ENCODE assay signal across 11 cellular contexts in the genomic region with DNA sequence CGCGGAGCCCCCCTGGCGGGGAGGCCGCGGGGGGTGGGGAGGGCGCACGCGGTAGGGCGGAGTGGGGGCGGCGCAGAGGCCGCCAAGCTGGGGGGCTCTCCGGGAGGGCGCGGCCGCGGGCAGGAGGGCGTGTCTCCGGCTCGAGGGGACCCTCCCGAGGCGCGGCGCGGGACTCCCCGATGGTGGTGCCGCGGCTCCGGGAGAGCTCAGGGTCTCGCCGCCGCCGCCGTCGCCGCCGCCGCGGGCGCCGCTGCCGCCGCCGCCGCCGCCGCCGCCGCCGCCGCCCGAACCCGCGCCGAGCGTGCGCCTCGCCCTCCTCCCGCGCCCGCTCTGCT. TPM values are rescaled to one million over a fixed set of nuclear protein-coding genes. Genes with fewer than 3 reads are reported as not detected.
DNase-seq lines count a peak whose midpoint lies in the region; ATAC-seq and TF ChIP-seq lines count a peak whose summit lies in the region.
"Had no signal": no experiment of that assay in that cellular context is flagged by ENCODE, and none has a peak within 500 bp of the region (broad histone marks: within the 10 kb centered on the region; RNA-seq: fewer than 3 reads in every experiment).

PTCHD1 (plus strand) TSS at position 314 of the 335 bp plus-strand sequence. CDS start 27 bp downstream, outside the sequence.

- no peaks in the 10 kb centered on the region for H3K9me2 ChIP-seq in neural cell (ENCODE audit: insufficient read depth, low read length)

- H3K36me3 Mint-ChIP-seq in activated naive CD8-positive, alpha-beta T cell = no peaks in the 10 kb centered on the region
- H3K36me3 Mint-ChIP-seq in activated naive CD8-positive, alpha-beta T cell treated with anti-CD3 and anti-CD28 coated beads, Interleukin-2, amount 50 U/mL, for 24 hours (ENCODE audit: low read depth) = no peaks in the 10 kb centered on the region

- H3K36me3 ChIP-seq in neural cell (ENCODE audit: insufficient read depth, low read length) = no peaks in the 10 kb centered on the region
- H3K36me3 ChIP-seq in upper lobe of left lung = no peaks in the 10 kb centered on the region

- TF ChIP-seq CTCF in coronary artery (IDR thresholded peaks at IDR 0.05) (no peak), neural cell (IDR thresholded peaks at IDR 0.05; ENCODE audit: poor library complexity, severe bottlenecking) (no peak), upper lobe of left lung (IDR thresholded peaks at IDR 0.05) (no peak)

- peaks cover 0 to 26% (median 1%) of the 10 kb centered on the region in 4 donors for H3K4me1 ChIP-seq in upper lobe of left lung

- TF ChIP-seq POLR2A in upper lobe of left lung (IDR thresholded peaks at IDR 0.05) = no peak

- TF ChIP-seq EP300 in neural cell (conservative IDR thresholded peaks at IDR 0.05; ENCODE audit: poor library complexity, severe bottlenecking) = no peak
- TF ChIP-seq EP300 in upper lobe of left lung (IDR thresholded peaks at IDR 0.05) = no peak

- no peak within 1 kb of the TSS for H2AFZ ChIP-seq in neural cell (ENCODE audit: low read depth, low read length)

- peak within 1 kb of the TSS; percentile 78 for H3K9ac ChIP-seq in neural cell (ENCODE audit: low read length)

- no peaks in the 10 kb centered on the region for H3K9me3 Mint-ChIP-seq in activated naive CD8-positive, alpha-beta T cell (ENCODE audit: low read depth)
- no peaks in the 10 kb centered on the region for H3K9me3 Mint-ChIP-seq in activated naive CD8-positive, alpha-beta T cell treated with anti-CD3 and anti-CD28 coated beads, Interleukin-2, amount 50 U/mL, for 24 hours

- H3K4me3 ChIP-seq in coronary artery (peak within 1 kb of the TSS; percentile 68), neural cell (ENCODE audit: low read length) (peak within 1 kb of the TSS; percentile 86), upper lobe of left lung (peak within 1 kb of the TSS in 3 of 4 donors; percentile 37 to 42 (median 38))
- H3K4me3 ChIP-seq: GM12878 had no signal

- H3K9me3 ChIP-seq in neural cell (ENCODE audit: low read length) (no peaks in the 10 kb centered on the region), upper lobe of left lung (no peaks in the 10 kb centered on the region)

- peaks cover 9% of the 10 kb centered on the region for H3K27me3 ChIP-seq in neural cell (ENCODE audit: insufficient read depth, low read depth, low read length)
- peaks cover 0 to 28% (median 0%) of the 10 kb centered on the region in 4 donors for H3K27me3 ChIP-seq in upper lobe of left lung

- H3K27ac ChIP-seq in coronary artery = peak within 1 kb of the TSS in 1 of 2 donors; percentile 39
- H3K27ac ChIP-seq in neural cell (ENCODE audit: low read length) = peak within 1 kb of the TSS; percentile 61
- no peak within 1 kb of the TSS for H3K27ac ChIP-seq in upper lobe of left lung

- peak within 1 kb of the TSS; percentile 30 for H3K4me2 ChIP-seq in neural cell (ENCODE audit: low read length)

- no peak for ATAC-seq in activated naive CD8-positive, alpha-beta T cell treated with anti-CD3 and anti-CD28 coated beads, Interleukin-2, amount 50 U/mL, for 24 hours
- ATAC-seq in upper lobe of left lung (ENCODE audit: low FRiP score in 2 of 2) = no peak
- ATAC-seq: GM12878, HCT116 had no signal

- H4K20me1 ChIP-seq in neural cell (ENCODE audit: insufficient read depth) = no peaks in the 10 kb centered on the region

- DNase-seq in activated naive CD8-positive, alpha-beta T cell treated with anti-CD3 and anti-CD28 coated beads, Interleukin-2, amount 50 U/mL, for 24 hours = no peak
- no peak for DNase-seq in coronary artery (ENCODE audit: low spot score)
- peak in 1 of 2 donors; percentile 55 for DNase-seq in upper lobe of left lung
- DNase-seq in HCEC 1CT = no peak
- no peak for DNase-seq in T1000 (lab: John Stamatoyannopoulos, UW)
- no peak for DNase-seq in NCI-H1048 (lab: John Stamatoyannopoulos, UW)
- DNase-seq: NCI-H774 had no signal

- TF ChIP-seq RAD21 in neural cell (conservative IDR thresholded peaks at IDR 0.05) = no peak

- H3F3A ChIP-seq in neural cell (ENCODE audit: insufficient read depth, low read length, poor library complexity, severe bottlenecking) = no peaks in the 10 kb centered on the region

- peak within 1 kb of the TSS; percentile 62 for H3K4me3 Mint-ChIP-seq in activated naive CD8-positive, alpha-beta T cell
- no peak within 1 kb of the TSS for H3K4me3 Mint-ChIP-seq in activated naive CD8-positive, alpha-beta T cell treated with anti-CD3 and anti-CD28 coated beads, Interleukin-2, amount 50 U/mL, for 24 hours

- H3K4me1 Mint-ChIP-seq in activated naive CD8-positive, alpha-beta T cell (ENCODE audit: low read depth) = peaks cover 13% of the 10 kb centered on the region
- H3K4me1 Mint-ChIP-seq in activated naive CD8-positive, alpha-beta T cell treated with anti-CD3 and anti-CD28 coated beads, Interleukin-2, amount 50 U/mL, for 24 hours = peaks cover 7% of the 10 kb centered on the region

- no peak within 1 kb of the TSS for H3K27ac Mint-ChIP-seq in activated naive CD8-positive, alpha-beta T cell
- H3K27ac Mint-ChIP-seq in activated naive CD8-positive, alpha-beta T cell treated with anti-CD3 and anti-CD28 coated beads, Interleukin-2, amount 50 U/mL, for 24 hours = no peak within 1 kb of the TSS

- peaks cover 25% of the 10 kb centered on the region for H3K27me3 Mint-ChIP-seq in activated naive CD8-positive, alpha-beta T cell
- H3K27me3 Mint-ChIP-seq in activated naive CD8-positive, alpha-beta T cell treated with anti-CD3 and anti-CD28 coated beads, Interleukin-2, amount 50 U/mL, for 24 hours = peaks cover 42% of the 10 kb centered on the region

- 57% methylated on average over 12 of the region's 61 CpGs; no CpG with 5 or more reads in 1 of the 2 donors for WGBS in upper lobe of left lung, 2 donors

- peaks cover 25% of the 10 kb centered on the region for H3K79me2 ChIP-seq in neural cell (replicated peaks; ENCODE audit: insufficient read depth, low read length)

TF ChIP-seq in neural cell, 6 proteins besides CTCF, POLR2A, EP300 and RAD21:
- TF ChIP-seq TAF1 (IDR thresholded peaks at IDR 0.05; ENCODE audit: low read depth) (no peak), MXI1 (conservative IDR thresholded peaks at IDR 0.05; ENCODE audit: poor library complexity, severe bottlenecking) (no peak), REST (IDR thresholded peaks at IDR 0.05; ENCODE audit: borderline replicate concordance) (no peak), EZH2 (IDR thresholded peaks at IDR 0.05; ENCODE audit: borderline replicate concordance, insufficient read depth, low read length, poor library complexity, severe bottlenecking) (no peak), SMC3 (conservative IDR thresholded peaks at IDR 0.05; ENCODE audit: poor library complexity) (no peak), POLR2AphosphoS5 (IDR thresholded peaks at IDR 0.05) (no peak)

RNA-seq across cellular contexts. Expression of gene PTCHD1, which starts in this region (rescaled TPM):
- polyA plus RNA-seq in neural cell = 10.0 and 12.0 TPM in 2 replicates
- polyA minus RNA-seq in neural cell = 28.0 and 38.7 TPM in 2 replicates
- total RNA-seq in upper lobe of left lung = 1 to 10 TPM in 3 of 6 donors, under 1 TPM in 3; 0.61 to 2.2 (median 1.4) TPM
- total RNA-seq: GM12878 had no signal
- polyA plus RNA-seq: GM12878 had no signal
